Comparison of ENCODE assay signal across 16 cellular contexts in the genomic region with DNA sequence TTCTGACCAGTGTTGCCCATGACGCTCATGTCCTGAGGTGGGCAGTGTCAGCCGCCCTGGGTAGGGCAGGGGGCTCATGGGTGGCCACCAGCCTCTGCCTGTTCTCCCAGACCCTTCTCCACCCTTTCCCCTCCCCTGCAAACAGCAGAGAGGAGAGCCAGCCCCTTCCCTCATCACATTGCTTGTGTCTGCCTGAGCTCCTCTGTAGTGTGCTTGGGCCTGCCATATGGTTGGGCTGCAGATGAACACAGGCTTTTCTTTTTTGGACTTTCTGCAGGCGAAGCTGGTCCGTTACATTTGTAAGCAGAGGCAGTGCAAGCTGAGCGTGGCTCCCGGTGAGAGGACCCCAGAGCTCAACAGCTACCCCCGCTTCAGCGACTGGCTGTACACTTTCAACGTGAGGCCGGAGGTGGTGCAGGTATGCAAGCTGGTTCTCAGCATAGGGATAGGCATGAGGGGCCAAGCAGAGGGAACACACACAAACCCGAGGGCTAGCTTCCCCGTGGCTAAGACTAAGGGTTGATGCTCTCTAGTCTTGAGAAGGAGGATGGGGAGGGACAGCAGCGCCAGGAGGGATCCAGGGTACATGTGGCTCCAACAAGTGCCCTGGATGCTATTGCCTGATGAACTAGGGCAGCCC.
"Had no signal": no experiment of that assay in that cellular context is flagged by ENCODE, and none has a peak within 500 bp of the region (broad histone marks: within the 10 kb centered on the region; RNA-seq: fewer than 3 reads in every experiment).

No MANE protein-coding gene starts in this region.

- H3K9me3 Mint-ChIP-seq: activated CD4-positive, alpha-beta memory T cell treated with anti-CD3 and anti-CD28 coated beads, Interleukin-2, amount 10 ng/mL, durations not matched to agents 7 days and 5 days; activated naive CD8-positive, alpha-beta T cell treated with anti-CD3 and anti-CD28 coated beads, Interleukin-2, amount 50 U/mL, for 24 hours; effector memory CD8-positive, alpha-beta T cell; memory B cell; nephron progenitor cell; stimulated activated naive CD8-positive, alpha-beta T cell treated with anti-CD3 and anti-CD28 coated beads, Interleukin-15, amount 100 ng/mL, for 72 hours; T-cell had no signal

- H3K4me1 ChIP-seq: uterus had no signal

- DNase-seq: activated CD4-positive, alpha-beta memory T cell treated with anti-CD3 and anti-CD28 coated beads, Interleukin-2, amount 10 ng/mL, durations not matched to agents 7 days and 5 days; activated naive CD4-positive, alpha-beta T cell treated with Interleukin-2 at 50 U/mL for 16 hours; activated naive CD8-positive, alpha-beta T cell treated with anti-CD3 and anti-CD28 coated beads, Interleukin-2, amount 50 U/mL, for 24 hours; central memory CD4-positive, alpha-beta T cell; effector memory CD8-positive, alpha-beta T cell; left lung; nephron progenitor cell; stimulated activated CD4-positive, alpha-beta T cell treated with anti-CD3 and anti-CD28 coated beads, Interleukin-4, amount 100 ng/mL, for 24 hours; stimulated activated naive CD8-positive, alpha-beta T cell treated with anti-CD3 and anti-CD28 coated beads, Interleukin-15, amount 100 ng/mL, for 72 hours; T-cell; T1000; uterus had no signal

- H3K27me3 Mint-ChIP-seq: activated CD4-positive, alpha-beta memory T cell treated with anti-CD3 and anti-CD28 coated beads, Interleukin-2, amount 10 ng/mL, durations not matched to agents 7 days and 5 days; activated naive CD8-positive, alpha-beta T cell treated with anti-CD3 and anti-CD28 coated beads, Interleukin-2, amount 50 U/mL, for 24 hours; effector memory CD8-positive, alpha-beta T cell; memory B cell; stimulated activated naive CD8-positive, alpha-beta T cell treated with anti-CD3 and anti-CD28 coated beads, Interleukin-15, amount 100 ng/mL, for 72 hours; T-cell had no signal

- H3K27ac Mint-ChIP-seq: activated CD4-positive, alpha-beta memory T cell treated with anti-CD3 and anti-CD28 coated beads, Interleukin-2, amount 10 ng/mL, durations not matched to agents 7 days and 5 days; activated naive CD8-positive, alpha-beta T cell treated with anti-CD3 and anti-CD28 coated beads, Interleukin-2, amount 50 U/mL, for 24 hours; effector memory CD8-positive, alpha-beta T cell; memory B cell; nephron progenitor cell; T-cell had no signal

- H3K27me3 ChIP-seq: ascending aorta, left lung, uterus had no signal

- H3K4me3 Mint-ChIP-seq: activated CD4-positive, alpha-beta memory T cell treated with anti-CD3 and anti-CD28 coated beads, Interleukin-2, amount 10 ng/mL, durations not matched to agents 7 days and 5 days; activated naive CD8-positive, alpha-beta T cell treated with anti-CD3 and anti-CD28 coated beads, Interleukin-2, amount 50 U/mL, for 24 hours; effector memory CD8-positive, alpha-beta T cell; memory B cell; nephron progenitor cell; stimulated activated naive CD8-positive, alpha-beta T cell treated with anti-CD3 and anti-CD28 coated beads, Interleukin-15, amount 100 ng/mL, for 72 hours; T-cell had no signal

- ATAC-seq: activated naive CD8-positive, alpha-beta T cell treated with anti-CD3 and anti-CD28 coated beads, Interleukin-2, amount 50 U/mL, for 24 hours; effector memory CD8-positive, alpha-beta T cell; left lung; stimulated activated naive CD8-positive, alpha-beta T cell treated with anti-CD3 and anti-CD28 coated beads, Interleukin-15, amount 100 ng/mL, for 72 hours; T-cell had no signal

- H3K27ac ChIP-seq: ascending aorta, left lung, thoracic aorta, uterus, VCaP had no signal

- H3K4me3 ChIP-seq: ascending aorta, left lung, thoracic aorta, uterus had no signal

- H3K9me3 ChIP-seq: ascending aorta, left lung, thoracic aorta, uterus had no signal

- H3K36me3 ChIP-seq: ascending aorta, left lung, thoracic aorta, uterus had no signal
